ENCODE assay signal across 8 cellular contexts in the genomic region with DNA sequence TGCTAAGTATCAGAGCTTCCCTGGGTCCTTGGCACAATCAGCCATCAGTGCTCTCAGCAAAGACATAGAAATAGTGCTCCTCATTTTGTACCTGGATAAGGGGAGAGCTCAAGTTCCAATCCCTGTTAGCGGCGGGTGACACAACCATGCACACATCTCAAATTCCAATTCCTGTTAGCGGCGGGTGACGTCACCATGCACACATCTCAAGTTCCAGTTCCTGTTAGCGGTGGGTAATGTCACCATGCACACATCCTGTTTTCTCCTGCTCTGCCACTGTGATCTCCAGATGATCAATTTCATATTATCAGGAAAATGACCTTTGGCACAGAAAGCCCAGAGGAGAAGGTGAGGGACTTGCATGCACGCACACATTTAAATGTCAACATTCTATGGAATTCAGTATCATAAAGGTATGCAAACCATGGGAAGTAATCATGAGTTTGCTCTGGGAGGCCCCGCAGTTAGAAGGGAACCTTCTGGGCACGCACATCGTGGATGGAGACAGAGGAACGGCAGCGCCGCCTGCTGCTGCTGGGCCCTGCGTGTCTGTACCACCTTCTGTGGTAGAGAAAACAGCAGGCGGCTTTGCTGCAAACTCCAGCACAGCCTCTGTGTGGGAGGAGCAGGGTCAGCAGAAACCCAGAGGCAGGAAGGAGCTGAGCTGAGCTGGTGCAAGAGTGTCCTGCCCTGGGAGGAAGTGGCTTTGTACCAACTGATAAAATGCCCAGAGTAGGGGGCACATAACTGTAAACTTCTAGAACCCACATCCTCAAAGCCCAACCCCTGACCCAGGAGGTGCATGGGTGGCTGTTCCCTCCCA.
DNase-seq lines count a peak whose midpoint lies in the region; ATAC-seq and TF ChIP-seq lines count a peak whose summit lies in the region.

No MANE protein-coding gene starts in this region.

- peak; percentile 98 for TF ChIP-seq CTCF in HL-60 (IDR thresholded peaks at IDR 0.05; ENCODE audit: insufficient read depth, low read length)
- TF ChIP-seq CTCF in foreskin fibroblast (IDR thresholded peaks at IDR 0.05; ENCODE audit: low read depth, low read length): peak; percentile 83
- TF ChIP-seq CTCF in osteoblast (IDR thresholded peaks at IDR 0.05; ENCODE audit: extremely low read depth, low read depth, low read length): peak; percentile 76
- peak; percentile 51 to 76 (median 74) for TF ChIP-seq CTCF in testis (IDR thresholded peaks at IDR 0.05)

- DNase-seq in COLO829 (ENCODE audit: low spot score): peak; percentile 83
- DNase-seq in HL-60 (ENCODE audit: low read depth in 1 of 2, low spot score in 1 of 2): peak; percentile 100
- peak; percentile 46 for DNase-seq in RPMI8226
- DNase-seq in activated effector memory CD4-positive, alpha-beta T cell treated with anti-CD3 and anti-CD28 coated beads, Interleukin-2, amount 50 U/mL, for 16 hours: peak; percentile 91
- DNase-seq in foreskin fibroblast: peak; percentile 91 to 95
- peak; percentile 97 for DNase-seq in osteoblast (ENCODE audit: insufficient read length, low spot score, missing footprints)
- DNase-seq in testis: peak; percentile 94

- H3K9me3 ChIP-seq in osteoblast (ENCODE audit: low read depth, low read length) (no peaks in the 10 kb centered on the region), testis (no peaks in the 10 kb centered on the region)

- 41 to 42% methylated on average over 15 of the region's 15 CpGs for WGBS in testis, 2 donors

- H3K27ac ChIP-seq in HL-60 (replicated peaks): peak overlapping the region; percentile 93
- H3K27ac ChIP-seq in osteoblast (ENCODE audit: low read depth, low read length): peak overlapping the region; percentile 60
- peak overlapping the region; percentile 90 for H3K27ac ChIP-seq in testis

- no peaks in the 10 kb centered on the region for H3K27me3 ChIP-seq in HL-60 (ENCODE audit: insufficient read depth, poor library complexity, severe bottlenecking)
- H3K27me3 ChIP-seq in osteoblast (ENCODE audit: insufficient read depth, low read length): no peaks in the 10 kb centered on the region
- H3K27me3 ChIP-seq in testis: no peaks in the 10 kb centered on the region

- H3K36me3 ChIP-seq in osteoblast (ENCODE audit: insufficient read depth, low read length) (no peaks in the 10 kb centered on the region), testis (ENCODE audit: low read depth, missing control alignments) (no peaks in the 10 kb centered on the region)

- peak overlapping the region; percentile 85 for H2AFZ ChIP-seq in osteoblast (ENCODE audit: low read length)

- TF ChIP-seq POLR2A in testis (IDR thresholded peaks at IDR 0.05): no peak

- peak overlapping the region; percentile 65 for H3K4me2 ChIP-seq in osteoblast (ENCODE audit: insufficient read depth, low read length)

- intact Hi-C loops in testis (cut with DNase I; ENCODE audit: low total_unique reads): loop anchor here (10.0 kb wide), 1 partner anchor 50 kb away; no protein-coding TSS in a partner anchor

- H3K79me2 ChIP-seq in osteoblast (ENCODE audit: insufficient read depth, low read length): no peaks in the 10 kb centered on the region

- peak; percentile 85 for ATAC-seq in GM19467 (IDR thresholded peaks at IDR 0.05; ENCODE audit: unreplicated experiment)

- peak overlapping the region; percentile 1; the same call in 1 of the 2 replicates for H3K4me3 ChIP-seq in HL-60 (replicated peaks; ENCODE audit: insufficient read depth, low read length)
- no peak overlapping the region for H3K4me3 ChIP-seq in foreskin fibroblast (ENCODE audit: low read depth in 1 of 2, low read length in 2 of 2)
- peak overlapping the region; percentile 35 for H3K4me3 ChIP-seq in osteoblast (ENCODE audit: insufficient read depth, low read length)
- no peak overlapping the region for H3K4me3 ChIP-seq in testis

- H4K20me1 ChIP-seq in osteoblast (ENCODE audit: insufficient read depth, low read length): no peaks in the 10 kb centered on the region

- peaks cover 12% of the 10 kb centered on the region for H3K4me1 ChIP-seq in osteoblast (ENCODE audit: insufficient read depth, low read length)
- peaks cover 46% of the 10 kb centered on the region for H3K4me1 ChIP-seq in testis

Comparison
In these comparisons a context has a peak if more than half of its experiments do, and no peak if none do; other contexts are left out.
1. DNase-seq: peak in every context shown above with its lines; median percentile 100 in HL-60; 97 in osteoblast; 94 in testis; 93 in foreskin fibroblast; 91 in activated effector memory CD4-positive, alpha-beta T cell treated with anti-CD3 and anti-CD28 coated beads, Interleukin-2, amount 50 U/mL, for 16 hours; 83 in COLO829; 46 in RPMI8226.
2. H3K4me3 ChIP-seq: peak in HL-60 (single experiment) and osteoblast (single experiment); none in foreskin fibroblast (0 of 2) and testis (0 of 2).
3. Peak in every context shown above with its lines, with median percentiles within 50 percentile points of each other: H3K27ac ChIP-seq and CTCF ChIP-seq.